ENCODE assay signal across 8 cellular contexts in genomic region chr4:111811661-111812060, GRCh38.
"Had no signal": no experiment of that assay in that cellular context is flagged by ENCODE, and none has a peak within 500 bp of the region (broad histone marks: within the 10 kb centered on the region; RNA-seq: fewer than 3 reads in every experiment).

No MANE protein-coding gene starts in this region.

- DNase-seq: GDM1, GF-D8 had no signal

- H3K4me3 ChIP-seq: GM12878 had no signal

- FAIRE-seq: G401.6, GM12878, GM12891, GM12892, GM18507, GM19239 had no signal

- ATAC-seq: GM12878 had no signal
